ENCODE assay signal across 28 cellular contexts in genomic region chr5:84032404-84032803, GRCh38.
DNase-seq lines count a peak whose midpoint lies in the region; ATAC-seq and TF ChIP-seq lines count a peak whose summit lies in the region.
"Had no signal": no experiment of that assay in that cellular context is flagged by ENCODE, and none has a peak within 500 bp of the region (broad histone marks: within the 10 kb centered on the region; RNA-seq: fewer than 3 reads in every experiment).

No MANE protein-coding gene starts in this region.

- H3K9ac ChIP-seq in IMR-90 (ENCODE audit: low read depth, low read length) = no peak overlapping the region

- H4K8ac ChIP-seq in IMR-90 (ENCODE audit: low read depth in 2 of 2, low read length in 2 of 2) = no peak overlapping the region

- peaks cover 4% of the 10 kb centered on the region; the same call in 1 of the 2 replicates for H3K9me1 ChIP-seq in IMR-90 (ENCODE audit: insufficient read depth, low read length)

- H3K36me3 ChIP-seq in IMR-90 (ENCODE audit: control insufficient read depth, insufficient read depth, low read length) = no peaks in the 10 kb centered on the region; the same call in 1 of the 2 replicates
- H3K36me3 ChIP-seq in brain microvascular endothelial cell (replicated peaks) = no peaks in the 10 kb centered on the region
- H3K36me3 ChIP-seq: BE2C, HAP-1, right atrium auricular region, spleen, tibial artery, vagina had no signal

- H2BK20ac ChIP-seq in IMR-90 (ENCODE audit: low read depth, low read length) = no peak overlapping the region; the same call in 1 of the 2 replicates

- TF ChIP-seq POLR2A in IMR-90 (IDR thresholded peaks at IDR 0.05; ENCODE audit: low read depth, low read length) = no peak

- H2BK120ac ChIP-seq in IMR-90 (ENCODE audit: low read depth, low read length) = peak overlapping the region; percentile 73; the same call in 1 of the 2 replicates

- H2AFZ ChIP-seq in IMR-90 (replicated peaks; ENCODE audit: low read length, poor library complexity) = no peak overlapping the region

- ATAC-seq in IMR-90 (ENCODE audit: low read depth) (peak; percentile 84), GM19452 (IDR thresholded peaks at IDR 0.05; ENCODE audit: unreplicated experiment) (no peak), right cardiac atrium (no peak)
- ATAC-seq: stimulated activated naive CD8-positive, alpha-beta T cell treated with anti-CD3 and anti-CD28 coated beads, Interleukin-15, amount 100 ng/mL, for 72 hours had no signal

- BruUV-seq in IMR-90 (replicated peaks; lab: Mats Ljungman, UMichigan) = no TSS peak

- H3K79me1 ChIP-seq in IMR-90 (ENCODE audit: low read depth in 1 of 2, low read length in 2 of 2) = no peaks in the 10 kb centered on the region

- no peak overlapping the region for H3K14ac ChIP-seq in IMR-90 (replicated peaks; ENCODE audit: low read depth, low read length)

- peak overlapping the region; percentile 87 for H2BK5ac ChIP-seq in IMR-90 (ENCODE audit: low read depth, low read length, poor library complexity, severe bottlenecking)

- CTCF ChIA-PET in IMR-90 (lab: Yijun Ruan, JAX) = no interaction called here

- TF ChIP-seq RAD21 in IMR-90 (IDR thresholded peaks at IDR 0.05; ENCODE audit: low read length) = no peak

- intact Hi-C loops in IMR-90 (cut with micrococcal nuclease) = no loop called here
- intact Hi-C loops in right cardiac atrium (cut with DNase I) = no loop called here

- no peaks in the 10 kb centered on the region for H4K20me1 ChIP-seq in IMR-90 (ENCODE audit: insufficient read depth, low read length)

- H3K4ac ChIP-seq in IMR-90 (ENCODE audit: low read depth, low read length) = no peak overlapping the region

- in situ Hi-C loops in IMR-90 (cut with MboI; ENCODE audit: low sequenced_read_pairs) (no loop called here), brain microvascular endothelial cell (cut with HindIII; ENCODE audit: low pct_ligation_motif_present, low sequenced_read_pairs) (no loop called here)

- peak overlapping the region; percentile 66 for H3K4me2 ChIP-seq in IMR-90 (ENCODE audit: low read depth, low read length)

- dilution Hi-C loops in IMR-90 (cut with HindIII; ENCODE audit: low sequenced_read_pairs, unreplicated experiment) = no loop called here

- no peak overlapping the region for H3K4me3 ChIP-seq in IMR-90 (ENCODE audit: insufficient read depth, low read depth, low read length)
- no peak overlapping the region for H3K4me3 ChIP-seq in brain microvascular endothelial cell (ENCODE audit: low read depth, low read length)
- H3K4me3 ChIP-seq in fibroblast of pulmonary artery (replicated peaks; ENCODE audit: low read depth, low read length) = no peak overlapping the region
- no peak overlapping the region for H3K4me3 ChIP-seq in right cardiac atrium (ENCODE audit: low read length)
- H3K4me3 ChIP-seq: dorsolateral prefrontal cortex, HAP-1, right atrium auricular region, SK-N-MC, spleen, tibial artery, vagina had no signal

- H3K56ac ChIP-seq in IMR-90 (ENCODE audit: extremely low read depth, insufficient read depth, low read length) = no peak overlapping the region

- no peaks in the 10 kb centered on the region for H3K9me3 ChIP-seq in IMR-90 (ENCODE audit: control insufficient read depth, insufficient read depth, low read length)
- H3K9me3 ChIP-seq in right cardiac atrium (ENCODE audit: control insufficient read depth, low read length) = no peaks in the 10 kb centered on the region
- H3K9me3 ChIP-seq: BE2C, HAP-1, right atrium auricular region, spleen, tibial artery, vagina had no signal

- no peak overlapping the region for H3K23ac ChIP-seq in IMR-90 (ENCODE audit: low read depth, low read length)

- H4K91ac ChIP-seq in IMR-90 (ENCODE audit: insufficient read depth, low read depth, low read length) = no peak overlapping the region

- H3K27me3 ChIP-seq in IMR-90 (ENCODE audit: control insufficient read depth, insufficient read depth, low read length) (no peaks in the 10 kb centered on the region), brain microvascular endothelial cell (replicated peaks) (no peaks in the 10 kb centered on the region), right cardiac atrium (ENCODE audit: control insufficient read depth, insufficient read depth) (no peaks in the 10 kb centered on the region)
- H3K27me3 ChIP-seq: BE2C, dorsolateral prefrontal cortex, right atrium auricular region, spleen, tibial artery, vagina had no signal

- no peak overlapping the region for H4K5ac ChIP-seq in IMR-90 (ENCODE audit: low read depth, low read length)

- peak overlapping the region; percentile 92 for H3K18ac ChIP-seq in IMR-90 (ENCODE audit: low read depth, low read length)

- no peak overlapping the region for H2AK5ac ChIP-seq in IMR-90 (ENCODE audit: low read depth, low read length)

- H2BK15ac ChIP-seq in IMR-90 (ENCODE audit: low read depth, low read length) = 0 out of 3 replicates have a peak overlapping the region, but pooled peaks have one; percentile 73

- DNase-seq in AG08396 (ENCODE audit: low spot score) = peak; percentile 4
- peak; percentile 63 for DNase-seq in IMR-90
- DNase-seq in brain microvascular endothelial cell = no peak
- peak; percentile 16 for DNase-seq in fibroblast of pulmonary artery (ENCODE audit: low read depth)
- DNase-seq in stimulated activated CD8-positive, alpha-beta memory T cell treated with anti-CD3 and anti-CD28 coated beads, Interleukin-4, amount 100 ng/mL, for 48 hours = no peak
- no peak for DNase-seq in NCI-H774 (lab: John Stamatoyannopoulos, UW)
- no peak for DNase-seq in right cardiac atrium
- DNase-seq: activated B cell treated with CpG ODN at 0.5 μM for 24 hours; activated CD4-positive, alpha-beta T cell treated with anti-CD3 and anti-CD28 coated beads, Interleukin-2, amount 10 ng/mL, durations not matched to agents 7 days and 5 days; activated effector memory CD4-positive, alpha-beta T cell treated with anti-CD3 and anti-CD28 coated beads, Interleukin-2, amount 50 U/mL, for 16 hours; activated T-cell treated with anti-CD3 and anti-CD28 coated beads, Interleukin-2, amount 50 U/mL, for 1 hour; BE2C; CD8-positive, alpha-beta memory T cell; dorsolateral prefrontal cortex; foreskin fibroblast; head of caudate nucleus; NCI-H146; NCI-H510A; posterior cingulate gyrus; spleen; stimulated activated CD4-positive, alpha-beta T cell treated with anti-CD3 and anti-CD28 coated beads, Interleukin-2, amount 100 ng/mL, for 24 hours; stimulated activated naive CD8-positive, alpha-beta T cell treated with anti-CD3 and anti-CD28 coated beads, Interleukin-15, amount 100 ng/mL, for 72 hours; tibial artery had no signal

- H2AK9ac ChIP-seq in IMR-90 (replicated peaks; ENCODE audit: low read depth, low read length, poor library complexity) = no peak overlapping the region

- peak overlapping the region; percentile 33; the same call in 1 of the 2 replicates for H3K27ac ChIP-seq in IMR-90 (ENCODE audit: insufficient read depth, low read length)
- peak overlapping the region; percentile 12 for H3K27ac ChIP-seq in brain microvascular endothelial cell
- H3K27ac ChIP-seq in right cardiac atrium (ENCODE audit: low read length) = no peak overlapping the region
- H3K27ac ChIP-seq: dorsolateral prefrontal cortex, right atrium auricular region, SK-N-MC, spleen, tibial artery, vagina had no signal

- POLR2A ChIA-PET in IMR-90 (lab: Charles Lee; ENCODE audit: unreplicated experiment) = no interaction called here

- TF ChIP-seq CTCF in IMR-90 (conservative IDR thresholded peaks at IDR 0.05; ENCODE audit: low read depth, low read length) = no peak
- TF ChIP-seq CTCF in brain microvascular endothelial cell (IDR thresholded peaks at IDR 0.05; ENCODE audit: low read depth, low read length, missing control alignments) = no peak
- no peak for TF ChIP-seq CTCF in fibroblast of pulmonary artery (IDR thresholded peaks at IDR 0.05; ENCODE audit: low read length, missing control alignments)

- H3K4me1 ChIP-seq in IMR-90 (ENCODE audit: control insufficient read depth, insufficient read depth, low read length) = peaks cover 8% of the 10 kb centered on the region
- H3K4me1 ChIP-seq in right cardiac atrium (ENCODE audit: control insufficient read depth, insufficient read depth, low read length) = no peaks in the 10 kb centered on the region
- H3K4me1 ChIP-seq: BE2C, HAP-1, right atrium auricular region, spleen, vagina had no signal

TF ChIP-seq in IMR-90, 13 proteins besides CTCF, POLR2A, EP300 and RAD21:
- TF ChIP-seq MXI1 (IDR thresholded peaks at IDR 0.05; ENCODE audit: borderline replicate concordance, low read depth, low read length) = no peak
- no peak for TF ChIP-seq CHD1 (IDR thresholded peaks at IDR 0.05; ENCODE audit: low read depth, low read length)
- TF ChIP-seq USF2 (IDR thresholded peaks at IDR 0.05; ENCODE audit: low read depth, low read length) = no peak
- no peak for TF ChIP-seq MAFK (IDR thresholded peaks at IDR 0.05; ENCODE audit: low read depth, low read length)
- TF ChIP-seq MAZ (IDR thresholded peaks at IDR 0.05; ENCODE audit: borderline replicate concordance, low read depth, low read length) = no peak
- no peak for TF ChIP-seq RCOR1 (IDR thresholded peaks at IDR 0.05; ENCODE audit: insufficient replicate concordance, low read length)
- TF ChIP-seq NFE2L2 (IDR thresholded peaks at IDR 0.05; ENCODE audit: low read depth, low read length) = no peak
- no peak for TF ChIP-seq ELK1 (IDR thresholded peaks at IDR 0.05; ENCODE audit: borderline replicate concordance, low read depth, low read length)
- no peak for TF ChIP-seq RFX5 (IDR thresholded peaks at IDR 0.05; ENCODE audit: low read depth, low read length)
- TF ChIP-seq SMC3 (IDR thresholded peaks at IDR 0.05; ENCODE audit: low read depth, low read length) = no peak
- no peak; the same call in 1 of the 2 replicates for TF ChIP-seq FOS (IDR thresholded peaks at IDR 0.05; ENCODE audit: low read depth, low read length)
- no peak for TF ChIP-seq CEBPB (IDR thresholded peaks at IDR 0.05; ENCODE audit: low read depth, low read length)
- no peak for TF ChIP-seq BHLHE40 (IDR thresholded peaks at IDR 0.05; ENCODE audit: low read depth, low read length)

Comparison
In these comparisons a context has a peak if more than half of its experiments do, and no peak if none do; other contexts are left out.
1. DNase-seq: peak in AG08396 (single experiment), IMR-90 (single experiment) and fibroblast of pulmonary artery (single experiment); none in brain microvascular endothelial cell (single experiment), stimulated activated CD8-positive, alpha-beta memory T cell treated with anti-CD3 and anti-CD28 coated beads, Interleukin-4, amount 100 ng/mL, for 48 hours (single experiment), NCI-H774 (single experiment) and right cardiac atrium (0 of 3).